In genomic region chr16:81940781-81941560, GRCh38 we compare ENCODE assay signal across 9 cellular contexts.
DNase-seq lines count a peak whose midpoint lies in the region; ATAC-seq lines count a peak whose summit lies in the region.
"Had no signal": no experiment of that assay in that cellular context is flagged by ENCODE, and none has a peak within 500 bp of the region (broad histone marks: within the 10 kb centered on the region; RNA-seq: fewer than 3 reads in every experiment).

No MANE protein-coding gene starts in this region.

- no peaks in the 10 kb centered on the region for H3K9me3 ChIP-seq in T-helper 17 cell (ENCODE audit: control insufficient read depth, low read length, poor library complexity, severe bottlenecking)

- no peaks in the 10 kb centered on the region for H3K9me3 Mint-ChIP-seq in activated CD4-positive, alpha-beta T cell treated with anti-CD3 and anti-CD28 coated beads for 36 hours (ENCODE audit: low read depth)
- H3K9me3 Mint-ChIP-seq: activated naive CD4-positive, alpha-beta T cell treated with anti-CD3 and anti-CD28 coated beads, Interleukin-2, amount 50 U/mL, for 24 hours had no signal

- H3K27ac Mint-ChIP-seq in activated CD4-positive, alpha-beta T cell treated with anti-CD3 and anti-CD28 coated beads for 36 hours, result no peak overlapping the region
- H3K27ac Mint-ChIP-seq in T-helper 17 cell, result no peak overlapping the region
- H3K27ac Mint-ChIP-seq: activated naive CD4-positive, alpha-beta T cell treated with anti-CD3 and anti-CD28 coated beads, Interleukin-2, amount 50 U/mL, for 24 hours had no signal

- DNase-seq in activated CD4-positive, alpha-beta T cell treated with anti-CD3 and anti-CD28 coated beads for 36 hours, result peak; percentile 29
- no peak for DNase-seq in activated CD4-positive, alpha-beta T cell treated with anti-CD3 and anti-CD28 coated beads for 1 hour
- peak; percentile 9 for DNase-seq in NCI-H1105 (lab: John Stamatoyannopoulos, UW)
- DNase-seq in astrocyte of the hippocampus (ENCODE audit: low read depth, low spot score), result peak; percentile 52
- peak; percentile 49 for DNase-seq in left kidney (ENCODE audit: low read depth, low spot score)
- DNase-seq in T-helper 17 cell, result no peak

- H3K27me3 Mint-ChIP-seq in activated CD4-positive, alpha-beta T cell treated with anti-CD3 and anti-CD28 coated beads for 36 hours, result no peaks in the 10 kb centered on the region
- H3K27me3 Mint-ChIP-seq in T-helper 17 cell, result peaks cover 11% of the 10 kb centered on the region

- no peak for ATAC-seq in activated CD4-positive, alpha-beta T cell treated with anti-CD3 and anti-CD28 coated beads for 36 hours
- ATAC-seq in T-helper 17 cell (no peak), HG03460 (IDR thresholded peaks at IDR 0.05; ENCODE audit: unreplicated experiment) (no peak), GM18519 (IDR thresholded peaks at IDR 0.05; ENCODE audit: low FRiP score, unreplicated experiment) (no peak)

- CTCF ChIA-PET in activated CD4-positive, alpha-beta T cell treated with anti-CD3 and anti-CD28 coated beads for 36 hours (lab: Charles Lee), result interaction anchor here (0.7 to 3.7 kb wide), 10 partner anchors 8 to 1347 kb away, joined by 3 to 20 read pairs (median 3); no protein-coding TSS in a partner anchor

- no peaks in the 10 kb centered on the region for H3K4me1 Mint-ChIP-seq in activated CD4-positive, alpha-beta T cell treated with anti-CD3 and anti-CD28 coated beads for 36 hours
- peaks cover 2% of the 10 kb centered on the region for H3K4me1 Mint-ChIP-seq in T-helper 17 cell
- H3K4me1 Mint-ChIP-seq: activated naive CD4-positive, alpha-beta T cell treated with anti-CD3 and anti-CD28 coated beads, Interleukin-2, amount 50 U/mL, for 24 hours had no signal

- POLR2A ChIA-PET in activated CD4-positive, alpha-beta T cell treated with anti-CD3 and anti-CD28 coated beads for 36 hours (lab: Charles Lee), result no interaction called here

- H3K36me3 Mint-ChIP-seq in activated CD4-positive, alpha-beta T cell treated with anti-CD3 and anti-CD28 coated beads for 36 hours (ENCODE audit: low read depth), result no peaks in the 10 kb centered on the region
- H3K36me3 Mint-ChIP-seq in T-helper 17 cell (ENCODE audit: low read depth), result no peaks in the 10 kb centered on the region
- H3K36me3 Mint-ChIP-seq: activated naive CD4-positive, alpha-beta T cell treated with anti-CD3 and anti-CD28 coated beads, Interleukin-2, amount 50 U/mL, for 24 hours had no signal

- H3K4me3 Mint-ChIP-seq in activated CD4-positive, alpha-beta T cell treated with anti-CD3 and anti-CD28 coated beads for 36 hours, result no peak overlapping the region
- no peak overlapping the region for H3K4me3 Mint-ChIP-seq in T-helper 17 cell
- H3K4me3 Mint-ChIP-seq: activated naive CD4-positive, alpha-beta T cell treated with anti-CD3 and anti-CD28 coated beads, Interleukin-2, amount 50 U/mL, for 24 hours had no signal

- intact Hi-C loops in activated CD4-positive, alpha-beta T cell treated with anti-CD3 and anti-CD28 coated beads for 36 hours (cut with DNase I, micrococcal nuclease), result loop anchor here (1.0 to 5.0 kb wide), 4 partner anchors 116 to 290 kb away; no protein-coding TSS in a partner anchor

Comparison
In these comparisons a context has a peak if more than half of its experiments do, and no peak if none do; other contexts are left out.
1. DNase-seq: peak in activated CD4-positive, alpha-beta T cell treated with anti-CD3 and anti-CD28 coated beads for 36 hours (single experiment), NCI-H1105 (single experiment), astrocyte of the hippocampus (single experiment) and left kidney (single experiment); none in activated CD4-positive, alpha-beta T cell treated with anti-CD3 and anti-CD28 coated beads for 1 hour (single experiment) and T-helper 17 cell (0 of 3).